1 cellular context compared by ENCODE assay signal in genomic region chr15:88620995-88621772, GRCh38.
A peak's percentile ranks its signal among the peaks of the same experiment; 100 is the strongest.
TF ChIP-seq lines count a peak whose summit lies in the region.

A gene with protein sequence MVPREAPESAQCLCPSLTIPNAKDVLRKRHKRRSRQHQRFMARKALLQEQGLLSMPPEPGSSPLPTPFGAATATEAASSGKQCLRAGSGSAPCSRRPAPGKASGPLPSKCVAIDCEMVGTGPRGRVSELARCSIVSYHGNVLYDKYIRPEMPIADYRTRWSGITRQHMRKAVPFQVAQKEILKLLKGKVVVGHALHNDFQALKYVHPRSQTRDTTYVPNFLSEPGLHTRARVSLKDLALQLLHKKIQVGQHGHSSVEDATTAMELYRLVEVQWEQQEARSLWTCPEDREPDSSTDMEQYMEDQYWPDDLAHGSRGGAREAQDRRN (plus strand): TSS chr15:88621340. CDS start chr15:88626210, 4,870 bp downstream.

TF ChIP-seq in HepG2, 621 proteins besides CTCF, POLR2A, EP300 and RAD21 (continued from another document and continues in another):
- TF ChIP-seq ZNF816 (CRISPR knock-in tag; IDR thresholded peaks at IDR 0.05; ENCODE audit: borderline replicate concordance) (no peak; the same call in 1 of the 2 replicates), HMGA1 (CRISPR knock-in tag; conservative IDR thresholded peaks at IDR 0.05) (no peak), ZNF772 (CRISPR knock-in tag; IDR thresholded peaks at IDR 0.05) (peak; percentile 62; the same call in 1 of the 2 replicates), SALL1 (CRISPR knock-in tag; IDR thresholded peaks at IDR 0.05) (peak; percentile 80), ZNF230 (CRISPR knock-in tag; IDR thresholded peaks at IDR 0.05) (no peak), PCBP1 (IDR thresholded peaks at IDR 0.05; ENCODE audit: borderline replicate concordance, low read depth, low read length) (no peak), HCFC1 (IDR thresholded peaks at IDR 0.05; ENCODE audit: low read depth, low read length) (no peak), BRCA1 (CRISPR knock-in tag; IDR thresholded peaks at IDR 0.05) (no peak), ZFP36L2 (CRISPR knock-in tag; IDR thresholded peaks at IDR 0.05) (no peak), ZNF605 (CRISPR knock-in tag; IDR thresholded peaks at IDR 0.05) (no peak), SP2 (CRISPR knock-in tag; IDR thresholded peaks at IDR 0.05) (peak; percentile 95), TAF1 (CRISPR knock-in tag; IDR thresholded peaks at IDR 0.05) (peak; percentile 92), ZNF710 (CRISPR knock-in tag; IDR thresholded peaks at IDR 0.05; ENCODE audit: borderline replicate concordance) (0 out of 2 replicates have a peak, but pooled peaks have one; percentile 14), ZNF841 (CRISPR knock-in tag; IDR thresholded peaks at IDR 0.05; ENCODE audit: borderline replicate concordance) (no peak), SNRNP70 (IDR thresholded peaks at IDR 0.05; ENCODE audit: low read depth, low read length) (no peak), ZNF143 (CRISPR knock-in tag; IDR thresholded peaks at IDR 0.05) (peak; percentile 38; the same call in 1 of the 2 replicates), RAD51 (IDR thresholded peaks at IDR 0.05; ENCODE audit: borderline replicate concordance) (no peak), ONECUT2 (CRISPR knock-in tag; IDR thresholded peaks at IDR 0.05) (no peak), ZFP62 (CRISPR knock-in tag; IDR thresholded peaks at IDR 0.05) (no peak), CBFB (CRISPR knock-in tag; IDR thresholded peaks at IDR 0.05) (no peak), NFATC3 (CRISPR knock-in tag; IDR thresholded peaks at IDR 0.05) (no peak), NPAS2 (CRISPR knock-in tag; IDR thresholded peaks at IDR 0.05; ENCODE audit: borderline replicate concordance) (0 out of 2 replicates have a peak, but pooled peaks have one; percentile 72), HOXA7 (CRISPR knock-in tag; IDR thresholded peaks at IDR 0.05) (no peak), ZNF609 (CRISPR knock-in tag; IDR thresholded peaks at IDR 0.05; ENCODE audit: borderline replicate concordance) (no peak), ZNF24 (IDR thresholded peaks at IDR 0.05) (no peak), GPN1 (CRISPR knock-in tag; IDR thresholded peaks at IDR 0.05; ENCODE audit: borderline replicate concordance) (no peak), MLLT10 (CRISPR knock-in tag; IDR thresholded peaks at IDR 0.05) (no peak), ZNF256 (CRISPR knock-in tag; conservative IDR thresholded peaks at IDR 0.05) (peak; percentile 79; the same call in 1 of the 2 replicates), IRF2 (CRISPR knock-in tag; IDR thresholded peaks at IDR 0.05) (peak; percentile 78; the same call in 1 of the 2 replicates), IKZF1 (IDR thresholded peaks at IDR 0.05) (no peak), ZNF839 (CRISPR knock-in tag; IDR thresholded peaks at IDR 0.05; ENCODE audit: borderline replicate concordance) (no peak), ZNF20 (CRISPR knock-in tag; IDR thresholded peaks at IDR 0.05) (no peak), ZNF432 (CRISPR knock-in tag; IDR thresholded peaks at IDR 0.05; ENCODE audit: borderline replicate concordance) (0 out of 2 replicates have a peak, but pooled peaks have one; percentile 26), ZNF180 (CRISPR knock-in tag; IDR thresholded peaks at IDR 0.05; ENCODE audit: borderline replicate concordance, low read depth) (0 out of 2 replicates have a peak, but pooled peaks have one; percentile 26)
- TF ChIP-seq, protein P1, sequence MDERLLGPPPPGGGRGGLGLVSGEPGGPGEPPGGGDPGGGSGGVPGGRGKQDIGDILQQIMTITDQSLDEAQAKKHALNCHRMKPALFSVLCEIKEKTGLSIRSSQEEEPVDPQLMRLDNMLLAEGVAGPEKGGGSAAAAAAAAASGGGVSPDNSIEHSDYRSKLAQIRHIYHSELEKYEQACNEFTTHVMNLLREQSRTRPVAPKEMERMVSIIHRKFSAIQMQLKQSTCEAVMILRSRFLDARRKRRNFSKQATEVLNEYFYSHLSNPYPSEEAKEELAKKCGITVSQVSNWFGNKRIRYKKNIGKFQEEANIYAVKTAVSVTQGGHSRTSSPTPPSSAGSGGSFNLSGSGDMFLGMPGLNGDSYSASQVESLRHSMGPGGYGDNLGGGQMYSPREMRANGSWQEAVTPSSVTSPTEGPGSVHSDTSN (CRISPR knock-in tag; IDR thresholded peaks at IDR 0.05), result no peak
- TF ChIP-seq, protein P2, sequence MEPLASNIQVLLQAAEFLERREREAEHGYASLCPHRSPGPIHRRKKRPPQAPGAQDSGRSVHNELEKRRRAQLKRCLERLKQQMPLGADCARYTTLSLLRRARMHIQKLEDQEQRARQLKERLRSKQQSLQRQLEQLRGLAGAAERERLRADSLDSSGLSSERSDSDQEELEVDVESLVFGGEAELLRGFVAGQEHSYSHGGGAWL (CRISPR knock-in tag; IDR thresholded peaks at IDR 0.05), result peak; percentile 96
- TF ChIP-seq, protein P3, sequence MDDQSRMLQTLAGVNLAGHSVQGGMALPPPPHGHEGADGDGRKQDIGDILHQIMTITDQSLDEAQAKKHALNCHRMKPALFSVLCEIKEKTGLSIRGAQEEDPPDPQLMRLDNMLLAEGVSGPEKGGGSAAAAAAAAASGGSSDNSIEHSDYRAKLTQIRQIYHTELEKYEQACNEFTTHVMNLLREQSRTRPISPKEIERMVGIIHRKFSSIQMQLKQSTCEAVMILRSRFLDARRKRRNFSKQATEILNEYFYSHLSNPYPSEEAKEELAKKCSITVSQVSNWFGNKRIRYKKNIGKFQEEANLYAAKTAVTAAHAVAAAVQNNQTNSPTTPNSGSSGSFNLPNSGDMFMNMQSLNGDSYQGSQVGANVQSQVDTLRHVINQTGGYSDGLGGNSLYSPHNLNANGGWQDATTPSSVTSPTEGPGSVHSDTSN (CRISPR knock-in tag; IDR thresholded peaks at IDR 0.05; ENCODE audit: borderline replicate concordance), result no peak
- TF ChIP-seq, protein P4, sequence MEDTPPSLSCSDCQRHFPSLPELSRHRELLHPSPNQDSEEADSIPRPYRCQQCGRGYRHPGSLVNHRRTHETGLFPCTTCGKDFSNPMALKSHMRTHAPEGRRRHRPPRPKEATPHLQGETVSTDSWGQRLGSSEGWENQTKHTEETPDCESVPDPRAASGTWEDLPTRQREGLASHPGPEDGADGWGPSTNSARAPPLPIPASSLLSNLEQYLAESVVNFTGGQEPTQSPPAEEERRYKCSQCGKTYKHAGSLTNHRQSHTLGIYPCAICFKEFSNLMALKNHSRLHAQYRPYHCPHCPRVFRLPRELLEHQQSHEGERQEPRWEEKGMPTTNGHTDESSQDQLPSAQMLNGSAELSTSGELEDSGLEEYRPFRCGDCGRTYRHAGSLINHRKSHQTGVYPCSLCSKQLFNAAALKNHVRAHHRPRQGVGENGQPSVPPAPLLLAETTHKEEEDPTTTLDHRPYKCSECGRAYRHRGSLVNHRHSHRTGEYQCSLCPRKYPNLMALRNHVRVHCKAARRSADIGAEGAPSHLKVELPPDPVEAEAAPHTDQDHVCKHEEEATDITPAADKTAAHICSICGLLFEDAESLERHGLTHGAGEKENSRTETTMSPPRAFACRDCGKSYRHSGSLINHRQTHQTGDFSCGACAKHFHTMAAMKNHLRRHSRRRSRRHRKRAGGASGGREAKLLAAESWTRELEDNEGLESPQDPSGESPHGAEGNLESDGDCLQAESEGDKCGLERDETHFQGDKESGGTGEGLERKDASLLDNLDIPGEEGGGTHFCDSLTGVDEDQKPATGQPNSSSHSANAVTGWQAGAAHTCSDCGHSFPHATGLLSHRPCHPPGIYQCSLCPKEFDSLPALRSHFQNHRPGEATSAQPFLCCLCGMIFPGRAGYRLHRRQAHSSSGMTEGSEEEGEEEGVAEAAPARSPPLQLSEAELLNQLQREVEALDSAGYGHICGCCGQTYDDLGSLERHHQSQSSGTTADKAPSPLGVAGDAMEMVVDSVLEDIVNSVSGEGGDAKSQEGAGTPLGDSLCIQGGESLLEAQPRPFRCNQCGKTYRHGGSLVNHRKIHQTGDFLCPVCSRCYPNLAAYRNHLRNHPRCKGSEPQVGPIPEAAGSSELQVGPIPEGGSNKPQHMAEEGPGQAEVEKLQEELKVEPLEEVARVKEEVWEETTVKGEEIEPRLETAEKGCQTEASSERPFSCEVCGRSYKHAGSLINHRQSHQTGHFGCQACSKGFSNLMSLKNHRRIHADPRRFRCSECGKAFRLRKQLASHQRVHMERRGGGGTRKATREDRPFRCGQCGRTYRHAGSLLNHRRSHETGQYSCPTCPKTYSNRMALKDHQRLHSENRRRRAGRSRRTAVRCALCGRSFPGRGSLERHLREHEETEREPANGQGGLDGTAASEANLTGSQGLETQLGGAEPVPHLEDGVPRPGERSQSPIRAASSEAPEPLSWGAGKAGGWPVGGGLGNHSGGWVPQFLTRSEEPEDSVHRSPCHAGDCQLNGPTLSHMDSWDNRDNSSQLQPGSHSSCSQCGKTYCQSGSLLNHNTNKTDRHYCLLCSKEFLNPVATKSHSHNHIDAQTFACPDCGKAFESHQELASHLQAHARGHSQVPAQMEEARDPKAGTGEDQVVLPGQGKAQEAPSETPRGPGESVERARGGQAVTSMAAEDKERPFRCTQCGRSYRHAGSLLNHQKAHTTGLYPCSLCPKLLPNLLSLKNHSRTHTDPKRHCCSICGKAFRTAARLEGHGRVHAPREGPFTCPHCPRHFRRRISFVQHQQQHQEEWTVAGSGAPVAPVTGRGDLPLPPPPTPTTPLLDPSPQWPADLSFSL (CRISPR knock-in tag; IDR thresholded peaks at IDR 0.05), result no peak
- TF ChIP-seq, protein P5, sequence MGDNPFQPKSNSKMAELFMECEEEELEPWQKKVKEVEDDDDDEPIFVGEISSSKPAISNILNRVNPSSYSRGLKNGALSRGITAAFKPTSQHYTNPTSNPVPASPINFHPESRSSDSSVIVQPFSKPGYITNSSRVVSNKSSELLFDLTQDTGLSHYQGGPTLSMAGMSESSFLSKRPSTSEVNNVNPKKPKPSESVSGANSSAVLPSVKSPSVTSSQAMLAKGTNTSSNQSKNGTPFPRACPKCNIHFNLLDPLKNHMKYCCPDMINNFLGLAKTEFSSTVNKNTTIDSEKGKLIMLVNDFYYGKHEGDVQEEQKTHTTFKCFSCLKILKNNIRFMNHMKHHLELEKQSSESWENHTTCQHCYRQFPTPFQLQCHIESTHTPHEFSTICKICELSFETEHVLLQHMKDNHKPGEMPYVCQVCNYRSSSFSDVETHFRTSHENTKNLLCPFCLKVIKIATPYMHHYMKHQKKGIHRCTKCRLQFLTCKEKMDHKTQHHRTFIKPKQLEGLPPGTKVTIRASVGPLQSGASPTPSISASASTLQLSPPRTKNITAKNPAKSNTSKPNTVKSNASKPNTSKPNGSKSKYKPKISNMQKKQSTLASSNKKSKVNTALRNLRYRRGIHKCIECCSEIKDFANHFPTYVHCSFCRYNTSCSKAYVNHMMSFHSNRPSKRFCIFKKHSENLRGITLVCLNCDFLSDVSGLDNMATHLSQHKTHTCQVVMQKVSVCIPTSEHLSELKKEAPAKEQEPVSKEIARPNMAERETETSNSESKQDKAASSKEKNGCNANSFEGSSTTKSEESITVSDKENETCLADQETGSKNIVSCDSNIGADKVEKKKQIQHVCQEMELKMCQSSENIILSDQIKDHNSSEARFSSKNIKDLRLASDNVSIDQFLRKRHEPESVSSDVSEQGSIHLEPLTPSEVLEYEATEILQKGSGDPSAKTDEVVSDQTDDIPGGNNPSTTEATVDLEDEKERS (CRISPR knock-in tag; IDR thresholded peaks at IDR 0.05), result no peak
- TF ChIP-seq, protein P6, sequence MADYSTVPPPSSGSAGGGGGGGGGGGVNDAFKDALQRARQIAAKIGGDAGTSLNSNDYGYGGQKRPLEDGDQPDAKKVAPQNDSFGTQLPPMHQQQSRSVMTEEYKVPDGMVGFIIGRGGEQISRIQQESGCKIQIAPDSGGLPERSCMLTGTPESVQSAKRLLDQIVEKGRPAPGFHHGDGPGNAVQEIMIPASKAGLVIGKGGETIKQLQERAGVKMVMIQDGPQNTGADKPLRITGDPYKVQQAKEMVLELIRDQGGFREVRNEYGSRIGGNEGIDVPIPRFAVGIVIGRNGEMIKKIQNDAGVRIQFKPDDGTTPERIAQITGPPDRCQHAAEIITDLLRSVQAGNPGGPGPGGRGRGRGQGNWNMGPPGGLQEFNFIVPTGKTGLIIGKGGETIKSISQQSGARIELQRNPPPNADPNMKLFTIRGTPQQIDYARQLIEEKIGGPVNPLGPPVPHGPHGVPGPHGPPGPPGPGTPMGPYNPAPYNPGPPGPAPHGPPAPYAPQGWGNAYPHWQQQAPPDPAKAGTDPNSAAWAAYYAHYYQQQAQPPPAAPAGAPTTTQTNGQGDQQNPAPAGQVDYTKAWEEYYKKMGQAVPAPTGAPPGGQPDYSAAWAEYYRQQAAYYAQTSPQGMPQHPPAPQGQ (CRISPR knock-in tag; IDR thresholded peaks at IDR 0.05; ENCODE audit: borderline replicate concordance), result no peak
